ENCODE assay signal across 24 cellular contexts in genomic region chr17:36617773-36618172, GRCh38. TPM values are rescaled to one million over a fixed set of nuclear protein-coding genes. Genes with fewer than 3 reads are reported as not detected.
DNase-seq lines count a peak whose midpoint lies in the region; ATAC-seq and TF ChIP-seq lines count a peak whose summit lies in the region.
"Had no signal": no experiment of that assay in that cellular context is flagged by ENCODE, and none has a peak within 500 bp of the region (broad histone marks: within the 10 kb centered on the region; RNA-seq: fewer than 3 reads in every experiment).

No MANE protein-coding gene starts in this region.

- CTCF ChIA-PET in MCF 10A (lab: Yijun Ruan, JAX) (interaction anchor here (1.0 to 4.6 kb wide), 3 partner anchors 12 to 19 kb away, joined by 3 to 17 read pairs (median 5); no protein-coding TSS in a partner anchor), Caco-2 (lab: Charles Lee) (no interaction called here)

- WGBS in endodermal cell (ENCODE audit: insufficient coverage in 1 of 2, insufficient read length in 1 of 2), 2 experiments, result 89% methylated on average over 7 of the region's 7 CpGs; no CpG with 5 or more reads in 1 of the 2 experiments

- TF ChIP-seq CTCF in MCF 10A (IDR thresholded peaks at IDR 0.05; ENCODE audit: unreplicated experiment) (no peak), breast epithelium (IDR thresholded peaks at IDR 0.05) (no peak), Caco-2 (IDR thresholded peaks at IDR 0.05; ENCODE audit: insufficient read depth in 1 of 2, low read depth in 1 of 2, low read length in 1 of 2, severe bottlenecking in 1 of 2, unreplicated experiment in 1 of 2) (no peak), endodermal cell (conservative IDR thresholded peaks at IDR 0.05) (no peak), progenitor cell of endocrine pancreas (IDR thresholded peaks at IDR 0.05; ENCODE audit: unreplicated experiment) (no peak)

- BruUV-seq in MCF 10A (replicated peaks; lab: Mats Ljungman, UMichigan) (no TSS peak), Caco-2 (replicated peaks; lab: Mats Ljungman, UMichigan) (no TSS peak)

- POLR2A ChIA-PET in MCF 10A (lab: Yijun Ruan, JAX), result interaction anchor here (1.7 kb wide), 1 partner anchor 588 kb away, joined by 3 read pairs; no protein-coding TSS in a partner anchor
- POLR2A ChIA-PET in Caco-2 (lab: Charles Lee), result no interaction called here

- H3K27me3 ChIP-seq in breast epithelium (no peaks in the 10 kb centered on the region), Caco-2 (replicated peaks; ENCODE audit: control insufficient read depth, insufficient read depth, low read length) (no peaks in the 10 kb centered on the region; the same call in 1 of the 2 replicates), endodermal cell (ENCODE audit: control insufficient read depth, insufficient read depth, low read length, poor library complexity, severe bottlenecking) (no peaks in the 10 kb centered on the region)
- H3K27me3 ChIP-seq: BLaER1 treated with 17β-estradiol and CSF1 and Interleukin-3, amounts not matched to agents 10 nM and 100 nM had no signal

- H3K4me3 ChIP-seq in breast epithelium, result no peak overlapping the region
- H3K4me3 ChIP-seq in Caco-2 (ENCODE audit: low read depth, low read length), result no peak overlapping the region
- H3K4me3 ChIP-seq in endodermal cell (ENCODE audit: low read length), result no peak overlapping the region
- H3K4me3 ChIP-seq: A549; BLaER1 treated with 17β-estradiol and CSF1 and Interleukin-3, amounts not matched to agents 10 nM and 100 nM; GM12878 had no signal

- H3K9ac ChIP-seq in endodermal cell (ENCODE audit: extremely low read depth, low read length, poor library complexity, severe bottlenecking), result no peak overlapping the region
- H3K9ac ChIP-seq: BLaER1 treated with 17β-estradiol and CSF1 and Interleukin-3, amounts not matched to agents 10 nM and 100 nM had no signal

- intact Hi-C loops in MCF 10A (cut with micrococcal nuclease), result no loop called here
- intact Hi-C loops in breast epithelium (cut with DNase I; ENCODE audit: low total_unique reads), result no loop called here
- intact Hi-C loops in Caco-2 (cut with micrococcal nuclease; ENCODE audit: unreplicated experiment), result no loop called here

- H3K36me3 ChIP-seq in breast epithelium, result no peaks in the 10 kb centered on the region
- no peaks in the 10 kb centered on the region for H3K36me3 ChIP-seq in Caco-2 (ENCODE audit: control insufficient read depth, insufficient read depth, low read length)
- no peaks in the 10 kb centered on the region for H3K36me3 ChIP-seq in endodermal cell (ENCODE audit: control insufficient read depth, insufficient read depth, low read length)
- H3K36me3 ChIP-seq: BLaER1 treated with 17β-estradiol and CSF1 and Interleukin-3, amounts not matched to agents 10 nM and 100 nM had no signal

- no peak overlapping the region for H3K4me3 Mint-ChIP-seq in MCF 10A (ENCODE audit: unreplicated experiment)
- H3K4me3 Mint-ChIP-seq in Caco-2 (ENCODE audit: unreplicated experiment), result no peak overlapping the region
- no peak overlapping the region for H3K4me3 Mint-ChIP-seq in endodermal cell
- no peak overlapping the region for H3K4me3 Mint-ChIP-seq in progenitor cell of endocrine pancreas (ENCODE audit: low read depth)
- H3K4me3 Mint-ChIP-seq: B cell; CD4-positive, alpha-beta T cell; CD8-positive, alpha-beta T cell had no signal

- no peaks in the 10 kb centered on the region for H3K4me1 Mint-ChIP-seq in MCF 10A (ENCODE audit: insufficient read depth, unreplicated experiment)
- H3K4me1 Mint-ChIP-seq in Caco-2 (ENCODE audit: low read depth, unreplicated experiment), result no peaks in the 10 kb centered on the region
- peaks cover 45% of the 10 kb centered on the region for H3K4me1 Mint-ChIP-seq in endodermal cell
- peaks cover 13% of the 10 kb centered on the region for H3K4me1 Mint-ChIP-seq in progenitor cell of endocrine pancreas (ENCODE audit: low read depth)
- H3K4me1 Mint-ChIP-seq: B cell had no signal

- H3K9me3 Mint-ChIP-seq in MCF 10A (ENCODE audit: unreplicated experiment) (no peaks in the 10 kb centered on the region), Caco-2 (ENCODE audit: unreplicated experiment) (no peaks in the 10 kb centered on the region), endodermal cell (no peaks in the 10 kb centered on the region), progenitor cell of endocrine pancreas (ENCODE audit: low read depth) (no peaks in the 10 kb centered on the region)
- H3K9me3 Mint-ChIP-seq: CD4-positive, alpha-beta T cell; CD8-positive, alpha-beta T cell had no signal

- H3K27ac Mint-ChIP-seq in MCF 10A (ENCODE audit: low read depth, unreplicated experiment), result peak overlapping the region; percentile 59
- H3K27ac Mint-ChIP-seq in Caco-2 (ENCODE audit: unreplicated experiment), result peak overlapping the region; percentile 7
- no peak overlapping the region for H3K27ac Mint-ChIP-seq in endodermal cell
- H3K27ac Mint-ChIP-seq in progenitor cell of endocrine pancreas, result peak overlapping the region; percentile 46
- H3K27ac Mint-ChIP-seq: B cell; CD4-positive, alpha-beta T cell had no signal

- no peak for TF ChIP-seq POLR2A in breast epithelium (IDR thresholded peaks at IDR 0.05)

- H3K36me3 Mint-ChIP-seq in MCF 10A (ENCODE audit: insufficient read depth, unreplicated experiment) (no peaks in the 10 kb centered on the region), Caco-2 (ENCODE audit: insufficient read depth, unreplicated experiment) (peaks cover 4% of the 10 kb centered on the region), endodermal cell (ENCODE audit: low read depth) (no peaks in the 10 kb centered on the region), progenitor cell of endocrine pancreas (ENCODE audit: insufficient read depth) (no peaks in the 10 kb centered on the region)
- H3K36me3 Mint-ChIP-seq: CD8-positive, alpha-beta T cell had no signal

- ATAC-seq in HG03378 (IDR thresholded peaks at IDR 0.05; ENCODE audit: unreplicated experiment), result no peak
- ATAC-seq: CD8-positive, alpha-beta T cell; GM12878 had no signal

- peaks cover 13% of the 10 kb centered on the region for H3K27me3 Mint-ChIP-seq in MCF 10A (ENCODE audit: insufficient read depth, unreplicated experiment)
- H3K27me3 Mint-ChIP-seq in Caco-2 (ENCODE audit: insufficient read depth, unreplicated experiment), result peaks cover 15% of the 10 kb centered on the region
- H3K27me3 Mint-ChIP-seq in endodermal cell (ENCODE audit: insufficient read depth), result peaks cover 13% of the 10 kb centered on the region
- H3K27me3 Mint-ChIP-seq in progenitor cell of endocrine pancreas, result peaks cover 13% of the 10 kb centered on the region
- H3K27me3 Mint-ChIP-seq: B cell; CD4-positive, alpha-beta T cell had no signal

- H3K27ac ChIP-seq in breast epithelium, result no peak overlapping the region
- H3K27ac ChIP-seq in endodermal cell (ENCODE audit: low read depth, low read length), result no peak overlapping the region
- H3K27ac ChIP-seq: 22Rv1; A549; BLaER1 treated with 17β-estradiol and CSF1 and Interleukin-3, amounts not matched to agents 10 nM and 100 nM; C4-2B had no signal

- no peak for DNase-seq in MCF 10A (ENCODE audit: unreplicated experiment)
- DNase-seq in breast epithelium (ENCODE audit: low spot score in 2 of 2), result no peak
- no peak for DNase-seq in Caco-2
- DNase-seq in endodermal cell, result peak; percentile 45
- no peak for DNase-seq in progenitor cell of endocrine pancreas (ENCODE audit: low spot score, unreplicated experiment)
- DNase-seq in NCI-H226, result no peak
- no peak for DNase-seq in KBM-7
- DNase-seq: AML-193; CD4-positive, alpha-beta T cell; CD8-positive, alpha-beta T cell; DMS 273 treated with DMSO at 0.1 percent for 48 hours; DMS153; DMS53; DMS79; DND-41; EL; GDM1 had no signal

- H3K4me1 ChIP-seq in breast epithelium, result no peaks in the 10 kb centered on the region
- no peaks in the 10 kb centered on the region for H3K4me1 ChIP-seq in Caco-2
- peaks cover 10% of the 10 kb centered on the region for H3K4me1 ChIP-seq in endodermal cell (ENCODE audit: control insufficient read depth, insufficient read depth, low read length)
- H3K4me1 ChIP-seq: A549 had no signal

- H3K9me3 ChIP-seq in breast epithelium, result no peaks in the 10 kb centered on the region
- no peaks in the 10 kb centered on the region for H3K9me3 ChIP-seq in Caco-2
- H3K9me3 ChIP-seq in endodermal cell (ENCODE audit: control insufficient read depth, low read length), result no peaks in the 10 kb centered on the region
- H3K9me3 ChIP-seq: A549; BLaER1 treated with 17β-estradiol and CSF1 and Interleukin-3, amounts not matched to agents 10 nM and 100 nM had no signal

- in situ Hi-C loops in KBM-7 (cut with MboI; ENCODE audit: low pct_unique_long_range_greater_than_20kb, low sequenced_read_pairs), result loop anchor here (25.0 kb wide), 3 partner anchors 445 to 770 kb away; partner anchors contain the start of gene C17orf78

RNA-seq across cellular contexts. Expression of gene MRM1, which starts 16.4 kb away (rescaled TPM):
- total RNA-seq in MCF 10A (2022) (5.7 and 10.0 TPM in 2 replicates), breast epithelium (1 to 10 TPM; 4.8 to 7.5 (median 7.2) TPM), Caco-2 (2022) (9.3 and 13.5 TPM in 2 replicates), endodermal cell (10 to 100 TPM; 10.7 to 11.4 TPM), progenitor cell of endocrine pancreas (6.6 and 7.1 TPM in 2 replicates)
- polyA plus RNA-seq in endodermal cell (2013, experiment 1 of 2), result 2.4 TPM
- 1.7 TPM for polyA plus RNA-seq in endodermal cell (2013, experiment 2 of 2)

RNA-seq across cellular contexts. Expression of gene DHRS11, which starts 26.1 kb away (rescaled TPM):
- total RNA-seq in MCF 10A (2022) (11.8 and 14.7 TPM in 2 replicates), breast epithelium (10 to 100 TPM; 11.4 to 14.1 (median 11.5) TPM), Caco-2 (2022) (44.7 and 46.9 TPM in 2 replicates), endodermal cell (10 to 100 TPM; 25.5 to 28.5 TPM), progenitor cell of endocrine pancreas (12.0 and 15.7 TPM in 2 replicates)
- polyA plus RNA-seq in endodermal cell (2013, experiment 1 of 2), result 20.2 TPM
- polyA plus RNA-seq in endodermal cell (2013, experiment 2 of 2), result 19.2 TPM
